8 cellular contexts compared by ENCODE assay signal in the genomic region with DNA sequence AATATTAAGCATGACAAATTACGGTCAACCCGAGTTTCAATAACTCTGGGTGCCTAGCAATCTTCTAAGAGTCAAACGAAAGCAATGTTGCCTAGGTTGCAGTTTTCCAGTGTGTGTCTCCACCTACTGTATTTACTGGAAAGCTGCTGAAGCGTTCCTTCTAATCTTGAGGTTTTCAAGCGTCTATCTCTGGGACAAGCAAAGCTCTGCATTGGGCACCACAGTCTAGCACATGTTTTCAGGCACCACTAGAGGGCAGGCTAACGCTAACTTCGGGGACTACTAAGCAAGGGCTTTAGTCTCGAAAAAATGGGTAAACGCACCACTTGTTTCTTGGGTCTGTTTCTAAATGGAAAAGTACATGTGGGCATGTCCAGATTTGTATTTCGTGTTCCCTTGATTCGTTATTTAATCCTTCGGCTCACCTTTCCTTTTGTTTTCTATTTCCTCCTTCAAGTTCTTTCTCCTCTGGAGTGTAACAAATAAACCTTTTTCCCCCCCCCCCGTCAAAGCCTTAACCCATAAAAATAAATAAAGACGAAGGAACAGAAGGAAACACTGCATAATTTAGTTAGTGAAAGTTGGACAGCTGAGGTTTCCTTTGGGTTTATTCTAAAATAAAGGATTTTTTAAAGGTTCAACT.
DNase-seq lines count a peak whose midpoint lies in the region; ATAC-seq and TF ChIP-seq lines count a peak whose summit lies in the region.
"Not testable (repeated sequence)": the region's sequence is repeated elsewhere in the genome, so short reads cannot be mapped to it uniquely, and the experiment has no call there.

No MANE protein-coding gene starts in this region.

- H3K4me1 ChIP-seq in parathyroid adenoma = not testable (repeated sequence)

- peak; percentile 95 for ATAC-seq in GM21526 (IDR thresholded peaks at IDR 0.05; ENCODE audit: low FRiP score, unreplicated experiment)
- peak; percentile 92 for ATAC-seq in HG03342 (IDR thresholded peaks at IDR 0.05; ENCODE audit: unreplicated experiment)
- peak; percentile 97 for ATAC-seq in WTC11
- peak; percentile 96 for ATAC-seq in activated naive CD4-positive, alpha-beta T cell treated with anti-CD3 and anti-CD28 coated beads, Interleukin-2, amount 50 U/mL, for 72 hours
- ATAC-seq in stimulated activated effector memory CD8-positive, alpha-beta T cell treated with anti-CD3 and anti-CD28 coated beads, Interleukin-12 subunit alpha, Interleukin-12 subunit beta, amount 100 ng/mL, for 72 hours = peak; percentile 96

- not testable (repeated sequence) for H3K27ac Mint-ChIP-seq in WTC11; glutamatergic neuron (ENCODE audit: unreplicated experiment)
- peak overlapping the region; percentile 47 to 92 for H3K27ac Mint-ChIP-seq in activated naive CD4-positive, alpha-beta T cell treated with anti-CD3 and anti-CD28 coated beads, Interleukin-2, amount 50 U/mL, for 72 hours
- peak overlapping the region; percentile 87 for H3K27ac Mint-ChIP-seq in stimulated activated effector memory CD8-positive, alpha-beta T cell treated with anti-CD3 and anti-CD28 coated beads, Interleukin-12 subunit alpha, Interleukin-12 subunit beta, amount 100 ng/mL, for 72 hours

- H3K27ac ChIP-seq in parathyroid adenoma = not testable (repeated sequence)

- not testable (repeated sequence) for H3K9me3 ChIP-seq in parathyroid adenoma (ENCODE audit: control insufficient read depth, low read length)

- 0 out of 2 replicates have a peak overlapping the region, but pooled peaks have one; percentile 5 for H3K4me3 Mint-ChIP-seq in WTC11
- not testable (repeated sequence) for H3K4me3 Mint-ChIP-seq in glutamatergic neuron (ENCODE audit: unreplicated experiment)
- H3K4me3 Mint-ChIP-seq in stimulated activated effector memory CD8-positive, alpha-beta T cell treated with anti-CD3 and anti-CD28 coated beads, Interleukin-12 subunit alpha, Interleukin-12 subunit beta, amount 100 ng/mL, for 72 hours = peak overlapping the region; percentile 71

- not testable (repeated sequence) for H3K27me3 ChIP-seq in parathyroid adenoma (ENCODE audit: control insufficient read depth, insufficient read depth, low read length)

- TF ChIP-seq CTCF in GM12864 (IDR thresholded peaks at IDR 0.05; ENCODE audit: low read depth, low read length, missing control alignments) (peak; percentile 33), WTC11 (IDR thresholded peaks at IDR 0.05) (peak; percentile 59), glutamatergic neuron (IDR thresholded peaks at IDR 0.05; ENCODE audit: partially characterized antibody, unreplicated experiment) (peak; percentile 48), parathyroid adenoma (IDR thresholded peaks at IDR 0.05) (peak; percentile 57)

- H3K4me2 ChIP-seq in parathyroid adenoma (ENCODE audit: low read length) = not testable (repeated sequence)

- H3K27me3 Mint-ChIP-seq in WTC11 (ENCODE audit: low read depth); glutamatergic neuron (ENCODE audit: unreplicated experiment): not testable (repeated sequence)

- peaks cover 12% of the 10 kb centered on the region for H3K4me1 Mint-ChIP-seq in WTC11
- H3K4me1 Mint-ChIP-seq in glutamatergic neuron (ENCODE audit: low read depth, unreplicated experiment) = not testable (repeated sequence)
- H3K4me1 Mint-ChIP-seq in stimulated activated effector memory CD8-positive, alpha-beta T cell treated with anti-CD3 and anti-CD28 coated beads, Interleukin-12 subunit alpha, Interleukin-12 subunit beta, amount 100 ng/mL, for 72 hours = peaks cover 42% of the 10 kb centered on the region

- H3K9ac ChIP-seq in parathyroid adenoma = not testable (repeated sequence)

- H3K9me3 Mint-ChIP-seq in WTC11; activated naive CD4-positive, alpha-beta T cell treated with anti-CD3 and anti-CD28 coated beads, Interleukin-2, amount 50 U/mL, for 72 hours; glutamatergic neuron (ENCODE audit: unreplicated experiment); stimulated activated effector memory CD8-positive, alpha-beta T cell treated with anti-CD3 and anti-CD28 coated beads, Interleukin-12 subunit alpha, Interleukin-12 subunit beta, amount 100 ng/mL, for 72 hours: not testable (repeated sequence)

- DNase-seq in GM12864 (ENCODE audit: low read depth) = not testable (repeated sequence)
- DNase-seq in WTC11 (ENCODE audit: low spot score) = peak; percentile 74
- peak; percentile 67 to 68 for DNase-seq in activated naive CD4-positive, alpha-beta T cell treated with anti-CD3 and anti-CD28 coated beads, Interleukin-2, amount 50 U/mL, for 72 hours (ENCODE audit: low spot score in 2 of 2)
- peak; percentile 75 for DNase-seq in glutamatergic neuron
- peak; percentile 50 to 78 for DNase-seq in stimulated activated effector memory CD8-positive, alpha-beta T cell treated with anti-CD3 and anti-CD28 coated beads, Interleukin-12 subunit alpha, Interleukin-12 subunit beta, amount 100 ng/mL, for 72 hours (ENCODE audit: low spot score in 2 of 2)

- not testable (repeated sequence) for H3K36me3 Mint-ChIP-seq in WTC11; activated naive CD4-positive, alpha-beta T cell treated with anti-CD3 and anti-CD28 coated beads, Interleukin-2, amount 50 U/mL, for 72 hours; glutamatergic neuron (ENCODE audit: unreplicated experiment); stimulated activated effector memory CD8-positive, alpha-beta T cell treated with anti-CD3 and anti-CD28 coated beads, Interleukin-12 subunit alpha, Interleukin-12 subunit beta, amount 100 ng/mL, for 72 hours

- not testable (repeated sequence) for H2AFZ ChIP-seq in parathyroid adenoma

- POLR2A ChIA-PET in WTC11 (lab: Charles Lee) = not testable (repeated sequence)

- CTCF ChIA-PET in WTC11 (lab: Charles Lee) = interaction anchor here (0.6 to 0.9 kb wide), 3 partner anchors 161 to 636 kb away, joined by 3 to 4 read pairs (median 3); no protein-coding TSS in a partner anchor

- H3K4me3 ChIP-seq in GM12864 (ENCODE audit: low read depth, low read length) = peak overlapping the region; percentile 38; the same call in 1 of the 2 replicates
- H3K4me3 ChIP-seq in parathyroid adenoma (ENCODE audit: low read depth, low read length) = not testable (repeated sequence)

- not testable (repeated sequence) for H3K36me3 ChIP-seq in parathyroid adenoma (ENCODE audit: control insufficient read depth, insufficient read depth, low read length)

- not testable (repeated sequence) for H3K79me2 ChIP-seq in parathyroid adenoma
